Comparison of ENCODE assay signal across 9 cellular contexts in the genomic region with DNA sequence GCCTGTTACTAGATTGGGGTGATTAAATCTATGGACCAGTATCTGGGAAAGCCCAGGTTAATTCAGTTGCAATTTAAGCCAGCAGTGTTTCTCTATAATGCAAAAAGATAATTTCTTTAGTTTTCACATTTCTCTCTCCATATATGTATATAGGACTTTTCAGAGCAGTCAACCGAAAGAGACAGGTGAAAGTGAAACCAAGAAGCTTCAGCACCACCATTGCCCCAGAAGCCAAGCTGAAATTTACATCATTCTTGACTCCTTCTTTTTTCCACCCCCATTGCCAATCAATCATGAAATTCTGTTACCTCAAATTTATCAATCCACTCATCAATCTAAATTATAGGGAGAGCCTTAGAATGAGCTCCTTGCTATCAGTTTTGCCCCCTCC. TPM values are rescaled to one million over a fixed set of nuclear protein-coding genes. Genes with fewer than 3 reads are reported as not detected.
A peak's percentile ranks its signal among the peaks of the same experiment; 100 is the strongest.
DNase-seq lines count a peak whose midpoint lies in the region; ATAC-seq and TF ChIP-seq lines count a peak whose summit lies in the region.
"Had no signal": no experiment of that assay in that cellular context is flagged by ENCODE, and none has a peak within 500 bp of the region (broad histone marks: within the 10 kb centered on the region; RNA-seq: fewer than 3 reads in every experiment).

No MANE protein-coding gene starts in this region.

- H3K4me1 ChIP-seq in iPS-15b (ENCODE audit: control insufficient read depth, insufficient read depth, low read length): peaks cover 2% of the 10 kb centered on the region
- peaks cover 34 to 51% (median 36%) of the 10 kb centered on the region in 4 donors for H3K4me1 ChIP-seq in upper lobe of left lung
- H3K4me1 ChIP-seq in mucosa of descending colon (ENCODE audit: low read depth): peaks cover 35% of the 10 kb centered on the region

- TF ChIP-seq POLR2A in upper lobe of left lung (IDR thresholded peaks at IDR 0.05): no peak

- TF ChIP-seq CTCF in upper lobe of left lung (IDR thresholded peaks at IDR 0.05) (no peak), mucosa of descending colon (IDR thresholded peaks at IDR 0.05) (no peak)

- WGBS in upper lobe of left lung, 2 donors: 15 to 19% methylated on average over 1 of the region's 1 CpG

- H3K27me3 ChIP-seq in iPS-15b (ENCODE audit: control insufficient read depth, insufficient read depth, low read length) (peaks cover 42% of the 10 kb centered on the region), upper lobe of left lung (peaks cover 0 to 29% (median 8%) of the 10 kb centered on the region in 4 donors)

- no peak for TF ChIP-seq EP300 in upper lobe of left lung (IDR thresholded peaks at IDR 0.05)

- H3K9me3 ChIP-seq in iPS-15b (ENCODE audit: control insufficient read depth, insufficient read depth, low read length): no peaks in the 10 kb centered on the region
- no peaks in the 10 kb centered on the region for H3K9me3 ChIP-seq in upper lobe of left lung
- no peaks in the 10 kb centered on the region for H3K9me3 ChIP-seq in mucosa of descending colon

- no peak overlapping the region for H3K9ac ChIP-seq in iPS-15b (ENCODE audit: low read depth, low read length)

- peak; percentile 58 for ATAC-seq in HG02642 (IDR thresholded peaks at IDR 0.05; ENCODE audit: poor library complexity, unreplicated experiment)
- no peak for ATAC-seq in upper lobe of left lung (ENCODE audit: low FRiP score in 2 of 2)
- ATAC-seq in mucosa of descending colon: no peak

- H3K4me3 ChIP-seq in iPS-15b (ENCODE audit: low read depth, low read length) (peak overlapping the region; percentile 52), upper lobe of left lung (peak overlapping the region in 3 of 4 donors; percentile 50 to 66 (median 60)), mucosa of descending colon (no peak overlapping the region)

- H3K36me3 ChIP-seq in iPS-15b (ENCODE audit: control insufficient read depth, insufficient read depth, low read length) (no peaks in the 10 kb centered on the region), upper lobe of left lung (no peaks in the 10 kb centered on the region), mucosa of descending colon (ENCODE audit: low read depth) (no peaks in the 10 kb centered on the region)

- peak; percentile 12 for DNase-seq in NCI-H1105 treated with DMSO at 0.1 percent for 48 hours (lab: John Stamatoyannopoulos, UW)
- no peak for DNase-seq in NCI-H1105 (lab: John Stamatoyannopoulos, UW)
- DNase-seq in RPMI8226: peak; percentile 40
- no peak for DNase-seq in upper lobe of left lung
- no peak for DNase-seq in mucosa of descending colon
- no peak for DNase-seq in pons (ENCODE audit: low spot score)

- intact Hi-C loops in mucosa of descending colon (cut with DNase I, micrococcal nuclease): no loop called here

- H3K27ac ChIP-seq in upper lobe of left lung: peak overlapping the region in 2 of 4 donors; percentile 7 to 58
- H3K27ac ChIP-seq: 22Rv1 had no signal

RNA-seq across cellular contexts. Expression of a gene that starts 2.8 kb away (rescaled TPM):
- total RNA-seq in upper lobe of left lung (10 to 100 TPM; 20.0 to 56.5 (median 27.5) TPM), mucosa of descending colon (under 1 TPM in 1 of 3 donors, not detected in 2; 0.06 TPM)

Comparison
In these comparisons a context has a peak if more than half of its experiments do, and no peak if none do; other contexts are left out.
1. DNase-seq: peak in NCI-H1105 treated with DMSO at 0.1 percent for 48 hours (single experiment) and RPMI8226 (single experiment); none in NCI-H1105 (single experiment), upper lobe of left lung (0 of 2), mucosa of descending colon (0 of 3) and pons (single experiment).
2. RNA of a gene that starts 2.8 kb away (total RNA-seq): 20.0 to 56.5 TPM in upper lobe of left lung; 0.06 TPM in mucosa of descending colon; every median in the first group is over 10 times any median in the second.